Comparison of ENCODE assay signal across 21 cellular contexts in genomic region chr3:41053220-41053619, GRCh38.
DNase-seq lines count a peak whose midpoint lies in the region.
"Had no signal": no experiment of that assay in that cellular context is flagged by ENCODE, and none has a peak within 500 bp of the region (broad histone marks: within the 10 kb centered on the region; RNA-seq: fewer than 3 reads in every experiment).

No MANE protein-coding gene starts in this region.

- no peak overlapping the region for H3K4me3 Mint-ChIP-seq in activated T-cell treated with anti-CD3 and anti-CD28 coated beads, Interleukin-2, amount 50 U/mL, for 24 hours
- H3K4me3 Mint-ChIP-seq: activated naive CD8-positive, alpha-beta T cell treated with anti-CD3 and anti-CD28 coated beads, Interleukin-2, amount 10 ng/mL, durations not matched to agents 7 days and 5 days; nephron had no signal

- peak; percentile 1 for DNase-seq in activated T-cell treated with anti-CD3 and anti-CD28 coated beads for 4 hours
- DNase-seq in activated T-cell treated with anti-CD3 and anti-CD28 coated beads, Interleukin-2, amount 50 U/mL, for 24 hours = no peak
- DNase-seq in SW480 (ENCODE audit: low spot score) = peak; percentile 87
- DNase-seq in epithelial cell of prostate (ENCODE audit: low read depth, low spot score) = peak; percentile 10
- peak; percentile 27 to 30 for DNase-seq in stimulated activated CD8-positive, alpha-beta memory T cell treated with anti-CD3 and anti-CD28 coated beads, Interleukin-15, amount 100 ng/mL, for 48 hours (ENCODE audit: low read depth in 2 of 2)
- DNase-seq in GM19240 (ENCODE audit: insufficient read length, low spot score) = no peak
- DNase-seq in GOT3 (lab: John Stamatoyannopoulos, UW) = no peak
- no peak for DNase-seq in NCI-H1092 treated with DMSO at 0.1 percent for 48 hours (lab: John Stamatoyannopoulos, UW)
- DNase-seq: activated naive CD8-positive, alpha-beta T cell treated with anti-CD3 and anti-CD28 coated beads, Interleukin-2, amount 10 ng/mL, durations not matched to agents 7 days and 5 days; Calu3; effector CD4-positive, alpha-beta T cell; foreskin keratinocyte; left ventricle myocardium inferior; NCI-H1105; NCI-H2029; SHP77; sigmoid colon; testis had no signal

- H3K27me3 Mint-ChIP-seq in activated T-cell treated with anti-CD3 and anti-CD28 coated beads, Interleukin-2, amount 50 U/mL, for 24 hours = peaks cover 6% of the 10 kb centered on the region

- H3K27ac ChIP-seq in epithelial cell of prostate = no peak overlapping the region
- H3K27ac ChIP-seq: BLaER1 treated with 17β-estradiol and CSF1 and Interleukin-3, amounts not matched to agents 10 nM and 100 nM; foreskin keratinocyte; HL-60; left ventricle myocardium inferior; sigmoid colon; testis had no signal

- no peaks in the 10 kb centered on the region for H3K36me3 Mint-ChIP-seq in activated T-cell treated with anti-CD3 and anti-CD28 coated beads, Interleukin-2, amount 50 U/mL, for 24 hours (ENCODE audit: low read depth)
- H3K36me3 Mint-ChIP-seq: activated naive CD8-positive, alpha-beta T cell treated with anti-CD3 and anti-CD28 coated beads, Interleukin-2, amount 10 ng/mL, durations not matched to agents 7 days and 5 days had no signal

- peaks cover 2% of the 10 kb centered on the region for H3K4me1 Mint-ChIP-seq in activated T-cell treated with anti-CD3 and anti-CD28 coated beads, Interleukin-2, amount 50 U/mL, for 24 hours (ENCODE audit: low read depth)
- H3K4me1 Mint-ChIP-seq: activated naive CD8-positive, alpha-beta T cell treated with anti-CD3 and anti-CD28 coated beads, Interleukin-2, amount 10 ng/mL, durations not matched to agents 7 days and 5 days; nephron had no signal

- H3K9me3 Mint-ChIP-seq in activated T-cell treated with anti-CD3 and anti-CD28 coated beads, Interleukin-2, amount 50 U/mL, for 24 hours = no peaks in the 10 kb centered on the region

- H3K27ac Mint-ChIP-seq in activated T-cell treated with anti-CD3 and anti-CD28 coated beads, Interleukin-2, amount 50 U/mL, for 24 hours = no peak overlapping the region
- H3K27ac Mint-ChIP-seq: activated naive CD8-positive, alpha-beta T cell treated with anti-CD3 and anti-CD28 coated beads, Interleukin-2, amount 10 ng/mL, durations not matched to agents 7 days and 5 days; nephron had no signal

Comparison
In these comparisons a context has a peak if more than half of its experiments do, and no peak if none do; other contexts are left out.
1. DNase-seq: peak in activated T-cell treated with anti-CD3 and anti-CD28 coated beads for 4 hours (single experiment), SW480 (single experiment), epithelial cell of prostate (single experiment) and stimulated activated CD8-positive, alpha-beta memory T cell treated with anti-CD3 and anti-CD28 coated beads, Interleukin-15, amount 100 ng/mL, for 48 hours (2 of 2); none in activated T-cell treated with anti-CD3 and anti-CD28 coated beads, Interleukin-2, amount 50 U/mL, for 24 hours (single experiment), GM19240 (single experiment), GOT3 (single experiment) and NCI-H1092 treated with DMSO at 0.1 percent for 48 hours (single experiment).